Comparison of ENCODE assay signal across 1 cellular context in the genomic region with DNA sequence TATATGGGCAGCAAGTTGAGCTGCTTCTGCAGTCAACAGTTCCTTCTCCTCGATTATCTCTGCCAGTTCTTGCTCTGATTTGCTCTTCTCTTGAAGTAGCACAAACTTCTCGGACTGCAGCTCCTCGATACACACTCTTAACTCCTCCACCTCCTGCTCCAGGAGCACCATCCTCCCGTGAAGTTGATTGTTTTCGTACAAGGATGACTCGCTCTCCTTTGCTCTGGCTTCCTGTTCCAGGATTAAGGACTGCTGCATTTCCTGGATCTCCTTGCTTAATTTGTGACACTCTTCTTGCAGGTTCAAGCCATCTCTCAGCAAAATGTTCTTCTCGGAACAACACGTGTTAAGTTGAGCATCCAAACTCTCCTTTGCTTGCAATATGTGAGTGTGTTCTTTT.
TF ChIP-seq lines count a peak whose summit lies in the region.

No MANE protein-coding gene starts in this region.

TF ChIP-seq in IMR-90, 13 proteins besides CTCF, POLR2A, EP300 and RAD21 (continued from another document):
- TF ChIP-seq, protein P1, sequence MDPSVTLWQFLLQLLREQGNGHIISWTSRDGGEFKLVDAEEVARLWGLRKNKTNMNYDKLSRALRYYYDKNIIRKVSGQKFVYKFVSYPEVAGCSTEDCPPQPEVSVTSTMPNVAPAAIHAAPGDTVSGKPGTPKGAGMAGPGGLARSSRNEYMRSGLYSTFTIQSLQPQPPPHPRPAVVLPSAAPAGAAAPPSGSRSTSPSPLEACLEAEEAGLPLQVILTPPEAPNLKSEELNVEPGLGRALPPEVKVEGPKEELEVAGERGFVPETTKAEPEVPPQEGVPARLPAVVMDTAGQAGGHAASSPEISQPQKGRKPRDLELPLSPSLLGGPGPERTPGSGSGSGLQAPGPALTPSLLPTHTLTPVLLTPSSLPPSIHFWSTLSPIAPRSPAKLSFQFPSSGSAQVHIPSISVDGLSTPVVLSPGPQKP (IDR thresholded peaks at IDR 0.05; ENCODE audit: borderline replicate concordance, low read depth, low read length): no peak
- TF ChIP-seq RCOR1 (IDR thresholded peaks at IDR 0.05; ENCODE audit: insufficient replicate concordance, low read length) (no peak), MAFK (IDR thresholded peaks at IDR 0.05; ENCODE audit: low read depth, low read length) (no peak), MXI1 (IDR thresholded peaks at IDR 0.05; ENCODE audit: borderline replicate concordance, low read depth, low read length) (no peak), CEBPB (IDR thresholded peaks at IDR 0.05; ENCODE audit: low read depth, low read length) (no peak), MAZ (IDR thresholded peaks at IDR 0.05; ENCODE audit: borderline replicate concordance, low read depth, low read length) (no peak), FOS (IDR thresholded peaks at IDR 0.05; ENCODE audit: low read depth, low read length) (no peak), SMC3 (IDR thresholded peaks at IDR 0.05; ENCODE audit: low read depth, low read length) (no peak), USF2 (IDR thresholded peaks at IDR 0.05; ENCODE audit: low read depth, low read length) (no peak)
